Comparison of ENCODE assay signal across 23 cellular contexts in the genomic region with DNA sequence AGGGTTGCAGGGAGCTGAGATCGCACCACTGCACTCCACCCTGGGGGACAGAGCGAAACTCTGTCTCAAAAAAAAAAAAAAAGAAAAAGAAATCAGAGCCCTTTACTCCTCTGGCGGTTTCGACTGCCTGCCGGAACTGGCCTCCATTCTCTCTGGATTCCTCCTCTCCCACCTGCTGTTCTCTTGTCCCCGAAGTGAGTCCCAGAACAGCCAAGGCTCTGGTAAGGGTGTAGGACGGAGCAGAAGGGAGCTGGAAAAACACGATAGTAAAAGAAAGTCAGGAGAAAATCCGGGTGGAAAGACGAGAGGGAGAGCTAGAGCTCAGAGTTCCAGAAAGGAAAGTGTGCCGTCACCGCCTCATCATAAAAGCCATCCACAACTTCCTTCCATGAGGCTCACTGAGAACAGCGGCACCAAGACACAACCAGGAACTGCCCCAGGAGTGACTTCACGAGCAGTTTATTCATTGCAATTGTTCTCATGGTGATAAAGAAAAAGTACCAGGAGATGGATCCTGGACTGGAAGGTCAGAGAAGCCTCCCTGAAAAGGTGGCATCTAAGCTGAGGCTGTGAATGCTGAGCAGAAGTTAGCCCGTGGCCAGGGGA. TPM values are rescaled to one million over a fixed set of nuclear protein-coding genes. Genes with fewer than 3 reads are reported as not detected.
A peak's percentile ranks its signal among the peaks of the same experiment; 100 is the strongest.
DNase-seq lines count a peak whose midpoint lies in the region; ATAC-seq and TF ChIP-seq lines count a peak whose summit lies in the region.
"Had no signal": no experiment of that assay in that cellular context is flagged by ENCODE, and none has a peak within 500 bp of the region (broad histone marks: within the 10 kb centered on the region; RNA-seq: fewer than 3 reads in every experiment).

No MANE protein-coding gene starts in this region.

- no peaks in the 10 kb centered on the region for H3K79me2 ChIP-seq in H9 (ENCODE audit: insufficient read depth, low read length)

- peaks cover 29 to 39% of the 10 kb centered on the region in 2 experiments for H3K4me1 Mint-ChIP-seq in H9
- H3K4me1 Mint-ChIP-seq: stimulated activated effector memory CD8-positive, alpha-beta T cell treated with anti-CD3 and anti-CD28 coated beads, Interleukin-12 subunit alpha, Interleukin-12 subunit beta, amount 100 ng/mL, for 72 hours had no signal

- DNase-seq in H9 (peak; percentile 81), dermis blood vessel endothelial cell (peak; percentile 53), neuronal stem cell (ENCODE audit: low spot score) (peak; percentile 45), DMS53 treated with DMSO at 0.1 percent for 48 hours (lab: John Stamatoyannopoulos, UW; ENCODE audit: unreplicated experiment) (no peak)
- no peak for DNase-seq in activated naive CD4-positive, alpha-beta T cell treated with Interleukin-2 at 50 U/mL for 16 hours
- DNase-seq: activated CD4-positive, alpha-beta memory T cell treated with anti-CD3 and anti-CD28 coated beads for 36 hours; activated effector memory CD4-positive, alpha-beta T cell treated with anti-CD3 and anti-CD28 coated beads, Interleukin-2, amount 50 U/mL, for 16 hours; erythroblast; foreskin keratinocyte; KBM-7; MV-4-11; NCI-H2029; NCI-H446; ovary; right lobe of liver had no signal

- H3K36me3 Mint-ChIP-seq in H9 (ENCODE audit: insufficient read depth in 1 of 3, low read depth in 3 of 3) = peaks cover 0 to 16% (median 2%) of the 10 kb centered on the region in 3 experiments; a peak in 3 of 7 replicates
- H3K36me3 Mint-ChIP-seq: activated CD4-positive, alpha-beta memory T cell treated with anti-CD3 and anti-CD28 coated beads for 36 hours had no signal

- H3K14ac ChIP-seq in H9 (ENCODE audit: insufficient read depth, low read length) (0 out of 2 replicates have a peak overlapping the region, but pooled peaks have one; percentile 9), neuronal stem cell (ENCODE audit: low read length) (no peak overlapping the region)

- H3K27me3 Mint-ChIP-seq in H9 (ENCODE audit: low read depth) = peaks cover 2% of the 10 kb centered on the region; the same call in 1 of the 2 replicates
- H3K27me3 Mint-ChIP-seq: activated CD4-positive, alpha-beta memory T cell treated with anti-CD3 and anti-CD28 coated beads for 36 hours had no signal

- H2BK15ac ChIP-seq in H9 (ENCODE audit: low read depth, low read length) (no peak overlapping the region), neuronal stem cell (ENCODE audit: low read length) (no peak overlapping the region)

- peak overlapping the region; percentile 41 to 43 for H3K4me3 Mint-ChIP-seq in H9
- H3K4me3 Mint-ChIP-seq: activated CD4-positive, alpha-beta memory T cell treated with anti-CD3 and anti-CD28 coated beads for 36 hours; dendritic cell treated with granulocyte-macrophage colony-stimulating factor and Interleukin-4, amounts not matched to agents 40 ng/mL and 50 ng/mL, for 4 days; stimulated activated effector memory CD8-positive, alpha-beta T cell treated with anti-CD3 and anti-CD28 coated beads, Interleukin-12 subunit alpha, Interleukin-12 subunit beta, amount 100 ng/mL, for 72 hours had no signal

- no peaks in the 10 kb centered on the region for H3K36me3 ChIP-seq in iPS-20b (ENCODE audit: insufficient read depth, low read depth, low read length)
- H3K36me3 ChIP-seq in neuronal stem cell (replicated peaks in 1 of 2; ENCODE audit: control insufficient read depth in 2 of 2, insufficient read depth in 2 of 2, low read length in 2 of 2) = no peaks in the 10 kb centered on the region
- H3K36me3 ChIP-seq: ovary had no signal

- H4K8ac ChIP-seq in H9 (replicated peaks; ENCODE audit: insufficient read length, low read depth, low read length) = no peak overlapping the region
- no peak overlapping the region for H4K8ac ChIP-seq in neuronal stem cell (ENCODE audit: low read depth, low read length)

- H3K27me3 ChIP-seq in H9 (ENCODE audit: insufficient read depth, low read length) (no peaks in the 10 kb centered on the region), iPS-20b (ENCODE audit: insufficient read depth, low read length) (no peaks in the 10 kb centered on the region), neuronal stem cell (ENCODE audit: control insufficient read depth in 3 of 3, insufficient read depth in 3 of 3, low read depth in 1 of 3, low read length in 3 of 3) (no peaks in the 10 kb centered on the region)
- H3K27me3 ChIP-seq: foreskin keratinocyte, ovary, right lobe of liver had no signal

- H3K9ac ChIP-seq in H9 (ENCODE audit: extremely low read depth, insufficient read length, low read length) (no peak overlapping the region), iPS-20b (ENCODE audit: low read depth, low read length) (peak overlapping the region; percentile 64), neuronal stem cell (ENCODE audit: low read depth, low read length, poor library complexity) (no peak overlapping the region)

- H2BK120ac ChIP-seq in H9 (ENCODE audit: low read depth, low read length, poor library complexity, severe bottlenecking) (no peak overlapping the region), neuronal stem cell (ENCODE audit: low read depth, low read length) (no peak overlapping the region)

- H3K23ac ChIP-seq in H9 (ENCODE audit: insufficient read length, low read depth, low read length) (no peak overlapping the region), neuronal stem cell (ENCODE audit: low read depth, low read length, poor library complexity) (no peak overlapping the region)

- H3K27ac ChIP-seq in H9 (ENCODE audit: insufficient read length, low read depth, low read length) (peak overlapping the region; percentile 83), iPS-20b (ENCODE audit: low read length) (peak overlapping the region; percentile 34), neuronal stem cell (replicated peaks; ENCODE audit: low read length) (peak overlapping the region; percentile 85)
- H3K27ac ChIP-seq: C4-2B, foreskin keratinocyte, ovary, right lobe of liver, SK-N-MC had no signal

- ATAC-seq in HG02623 (IDR thresholded peaks at IDR 0.05; ENCODE audit: unreplicated experiment) = no peak
- no peak for ATAC-seq in GM19035 (IDR thresholded peaks at IDR 0.05; ENCODE audit: unreplicated experiment)
- ATAC-seq: foreskin keratinocyte; stimulated activated effector memory CD8-positive, alpha-beta T cell treated with anti-CD3 and anti-CD28 coated beads, Interleukin-12 subunit alpha, Interleukin-12 subunit beta, amount 100 ng/mL, for 72 hours had no signal

- H3K9me3 ChIP-seq in H9 (ENCODE audit: control insufficient read depth, low read depth, low read length) (no peaks in the 10 kb centered on the region), iPS-20b (ENCODE audit: insufficient read depth, low read depth, low read length) (no peaks in the 10 kb centered on the region), neuronal stem cell (replicated peaks in 1 of 2; ENCODE audit: control insufficient read depth in 2 of 2, insufficient read depth in 1 of 2, low read depth in 1 of 2, low read length in 2 of 2) (no peaks in the 10 kb centered on the region)
- H3K9me3 ChIP-seq: ovary, right lobe of liver had no signal

- peak overlapping the region; percentile 52 for H3K4me2 ChIP-seq in H9 (ENCODE audit: insufficient read depth, insufficient read length, low read length)
- no peak overlapping the region for H3K4me2 ChIP-seq in neuronal stem cell (ENCODE audit: insufficient read depth, low read length, poor library complexity, severe bottlenecking)

- no peak overlapping the region for H2BK20ac ChIP-seq in H9 (ENCODE audit: low read depth, low read length, poor library complexity, severe bottlenecking)

- peak overlapping the region; percentile 87 for H3K18ac ChIP-seq in H9 (ENCODE audit: insufficient read length, low read depth, low read length)
- H3K18ac ChIP-seq in neuronal stem cell (ENCODE audit: low read length) = peak overlapping the region; percentile 49

- no peak overlapping the region for H3T11ph ChIP-seq in H9 (ENCODE audit: low read length)

- H4K91ac ChIP-seq in H9 (ENCODE audit: insufficient read length, low read depth, low read length) (no peak overlapping the region), neuronal stem cell (ENCODE audit: low read depth, low read length, poor library complexity) (no peak overlapping the region)

- no peak for TF ChIP-seq CTCF in H9 (conservative IDR thresholded peaks at IDR 0.05)

- peak overlapping the region; percentile 53; the same call in 1 of the 2 replicates for H3K4me3 ChIP-seq in iPS-20b (ENCODE audit: low read length)
- no peak overlapping the region for H3K4me3 ChIP-seq in neuronal stem cell (ENCODE audit: low read length in 2 of 2)
- H3K4me3 ChIP-seq: ovary, right lobe of liver, SK-N-MC had no signal

- H2AK5ac ChIP-seq in H9 (ENCODE audit: insufficient read length, low read length) (no peak overlapping the region), neuronal stem cell (ENCODE audit: low read depth, low read length) (no peak overlapping the region)

- no peaks in the 10 kb centered on the region for H4K20me1 ChIP-seq in H9 (ENCODE audit: control insufficient read depth, insufficient read depth, insufficient read length)

- H3K56ac ChIP-seq in H9 (ENCODE audit: insufficient read length, low read depth, low read length) = no peak overlapping the region

- H2BK12ac ChIP-seq in H9 (ENCODE audit: insufficient read length, low read depth, low read length) (no peak overlapping the region), neuronal stem cell (ENCODE audit: low read length) (no peak overlapping the region)

- H3K79me1 ChIP-seq in H9 (ENCODE audit: insufficient read depth, low read depth, low read length, poor library complexity, severe bottlenecking) (no peaks in the 10 kb centered on the region), neuronal stem cell (ENCODE audit: low read depth, low read length) (no peaks in the 10 kb centered on the region)

- WGBS in H9 (ENCODE audit: extremely low coverage, insufficient read length, low lambda C conversion rate) = no CpG with 5 or more reads among the region's 15 CpGs
- no CpG with 5 or more reads among the region's 15 CpGs for WGBS in neuronal stem cell (ENCODE audit: extremely low coverage in 2 of 2, insufficient read length in 2 of 2, insufficient replicate concordance in 1 of 2), 2 donors

- H3K9me3 Mint-ChIP-seq in H9 = peaks cover 0 to 2% of the 10 kb centered on the region in 2 experiments; a peak in 2 of 5 replicates
- H3K9me3 Mint-ChIP-seq: activated CD4-positive, alpha-beta memory T cell treated with anti-CD3 and anti-CD28 coated beads for 36 hours; dendritic cell treated with granulocyte-macrophage colony-stimulating factor and Interleukin-4, amounts not matched to agents 40 ng/mL and 50 ng/mL, for 4 days; stimulated activated effector memory CD8-positive, alpha-beta T cell treated with anti-CD3 and anti-CD28 coated beads, Interleukin-12 subunit alpha, Interleukin-12 subunit beta, amount 100 ng/mL, for 72 hours had no signal

- H2BK5ac ChIP-seq in H9 (ENCODE audit: insufficient read length, low read length) = no peak overlapping the region
- no peak overlapping the region for H2BK5ac ChIP-seq in neuronal stem cell (ENCODE audit: low read length)

- H3K4ac ChIP-seq in H9 (ENCODE audit: low read depth, low read length) (no peak overlapping the region), neuronal stem cell (ENCODE audit: low read length) (no peak overlapping the region)

- H3K27ac Mint-ChIP-seq in H9 = peak overlapping the region; percentile 94 to 98 (median 98)
- H3K27ac Mint-ChIP-seq: activated CD4-positive, alpha-beta memory T cell treated with anti-CD3 and anti-CD28 coated beads for 36 hours; dendritic cell treated with granulocyte-macrophage colony-stimulating factor and Interleukin-4, amounts not matched to agents 40 ng/mL and 50 ng/mL, for 4 days; stimulated activated effector memory CD8-positive, alpha-beta T cell treated with anti-CD3 and anti-CD28 coated beads, Interleukin-12 subunit alpha, Interleukin-12 subunit beta, amount 100 ng/mL, for 72 hours had no signal

- H4K5ac ChIP-seq in H9 (ENCODE audit: insufficient read length, low read depth, low read length) = peak overlapping the region; percentile 73

- H3K23me2 ChIP-seq in H9 (ENCODE audit: insufficient read length, low read depth, low read length, poor library complexity, severe bottlenecking) = no peaks in the 10 kb centered on the region

- peaks cover 4% of the 10 kb centered on the region; the same call in 1 of the 2 replicates for H3K4me1 ChIP-seq in H9 (ENCODE audit: insufficient read depth, low read length)
- peaks cover 20% of the 10 kb centered on the region for H3K4me1 ChIP-seq in iPS-20b (ENCODE audit: insufficient read depth, low read length)
- H3K4me1 ChIP-seq in neuronal stem cell (ENCODE audit: control insufficient read depth in 2 of 2, insufficient read depth in 1 of 2, low read depth in 1 of 2, low read length in 2 of 2) = peaks cover 10 to 12% of the 10 kb centered on the region in 2 donors
- H3K4me1 ChIP-seq: foreskin keratinocyte, right lobe of liver had no signal

- H2AFZ ChIP-seq in H9 (ENCODE audit: low read length) (no peak overlapping the region), neuronal stem cell (ENCODE audit: low read length) (peak overlapping the region; percentile 87)

RNA-seq across cellular contexts. Expression of a gene that starts 12.3 kb away (rescaled TPM):
- 0.92 and 0.97 TPM in 2 replicates for total RNA-seq in H9 (2021)
- total RNA-seq in dermis blood vessel endothelial cell = 2.4 and 7.1 TPM in 2 replicates
- polyA plus RNA-seq in neuronal stem cell (2013, experiment 1 of 2) = 0.39 TPM
- 0.46 TPM for polyA plus RNA-seq in neuronal stem cell (2013, experiment 2 of 2)

RNA-seq across cellular contexts. Expression of a gene that starts 23.2 kb away (rescaled TPM):
- total RNA-seq in H9 (2021) (5.9 and 6.6 TPM in 2 replicates), dermis blood vessel endothelial cell (0.09 TPM in 1 of 2 replicates, not detected in the other)
- 11.1 TPM for polyA plus RNA-seq in neuronal stem cell (2013, experiment 1 of 2)
- polyA plus RNA-seq in neuronal stem cell (2013, experiment 2 of 2) = 9.5 TPM
- total RNA-seq: RPMI7951 had no signal

Comparison
In these comparisons a context has a peak if more than half of its experiments do, and no peak if none do; other contexts are left out.
1. DNase-seq: peak in H9 (single experiment), dermis blood vessel endothelial cell (single experiment) and neuronal stem cell (single experiment); none in activated naive CD4-positive, alpha-beta T cell treated with Interleukin-2 at 50 U/mL for 16 hours (single experiment) and DMS53 treated with DMSO at 0.1 percent for 48 hours (single experiment).
2. H3K27ac ChIP-seq: peak in every context shown above with its lines; median percentile 85 in neuronal stem cell; 83 in H9; 34 in iPS-20b.